1 cellular context compared by ENCODE assay signal in the genomic region with DNA sequence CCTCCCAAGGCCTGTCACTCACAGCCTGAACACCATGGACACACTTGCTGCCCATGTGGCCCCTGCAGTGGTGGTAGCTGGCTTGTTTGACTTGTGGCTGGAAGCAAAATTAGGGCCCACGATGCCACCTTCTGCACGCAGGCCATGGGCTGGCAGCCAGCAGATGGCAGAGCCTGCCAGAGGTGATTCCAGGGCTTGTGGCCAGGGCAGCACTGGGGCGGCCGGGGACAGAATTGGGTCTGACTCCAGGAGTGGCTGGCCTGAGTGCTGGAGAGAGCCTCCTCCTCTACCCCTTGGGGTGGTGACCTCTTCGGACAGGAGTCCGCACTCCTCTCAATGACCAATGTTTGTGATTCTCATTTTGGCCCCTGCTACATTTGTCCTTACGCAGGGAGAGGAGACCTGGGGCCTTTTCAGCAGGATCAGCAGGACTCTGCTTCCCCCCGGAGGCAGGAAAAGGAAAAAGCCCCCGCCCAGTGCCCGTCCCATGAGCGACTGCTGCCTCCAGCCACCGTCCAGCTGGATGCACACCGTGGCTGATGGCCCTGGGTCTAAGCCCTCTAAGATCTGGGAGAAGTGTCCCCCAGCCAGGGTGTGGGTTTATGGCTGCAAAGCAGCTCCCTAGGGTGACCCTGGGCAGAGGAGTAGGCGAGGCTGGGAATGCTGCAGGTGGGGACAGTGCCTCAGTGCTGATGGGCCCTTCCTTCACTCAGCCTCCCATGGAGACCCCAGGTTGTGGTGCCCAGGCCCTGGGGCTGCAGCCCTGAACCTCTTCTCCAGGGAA.
TF ChIP-seq lines count a peak whose summit lies in the region.

No MANE protein-coding gene starts in this region.

TF ChIP-seq in HepG2, 621 proteins besides CTCF, POLR2A, EP300 and RAD21 (continued from another document and continues in another):
- no peak for TF ChIP-seq DZIP1 (CRISPR knock-in tag; IDR thresholded peaks at IDR 0.05)
- TF ChIP-seq CBX1 (IDR thresholded peaks at IDR 0.05; ENCODE audit: low read depth): no peak
- no peak for TF ChIP-seq ZNF652 (CRISPR knock-in tag; IDR thresholded peaks at IDR 0.05; ENCODE audit: borderline replicate concordance, low read depth)
- TF ChIP-seq THAP9 (CRISPR knock-in tag; IDR thresholded peaks at IDR 0.05; ENCODE audit: borderline replicate concordance): peak; percentile 36; the same call in 1 of the 2 replicates
- no peak for TF ChIP-seq SMYD3 (CRISPR knock-in tag; IDR thresholded peaks at IDR 0.05)
- no peak for TF ChIP-seq ZNF256 (CRISPR knock-in tag; conservative IDR thresholded peaks at IDR 0.05)
- TF ChIP-seq ZNF431 (CRISPR knock-in tag; IDR thresholded peaks at IDR 0.05; ENCODE audit: borderline replicate concordance, low read depth): peak; percentile 43; the same call in 1 of the 2 replicates
- TF ChIP-seq ZNF510 (CRISPR knock-in tag; IDR thresholded peaks at IDR 0.05; ENCODE audit: low read depth): peak; percentile 24; the same call in 1 of the 2 replicates
- TF ChIP-seq ZNF572 (CRISPR knock-in tag; IDR thresholded peaks at IDR 0.05): peak; percentile 89; the same call in 1 of the 2 replicates
- no peak for TF ChIP-seq ZNF597 (CRISPR knock-in tag; IDR thresholded peaks at IDR 0.05)
- TF ChIP-seq MTERF4 (CRISPR knock-in tag; IDR thresholded peaks at IDR 0.05): no peak
- TF ChIP-seq MAZ (IDR thresholded peaks at IDR 0.05; ENCODE audit: borderline replicate concordance, low read depth, low read length): peak; percentile 76; the same call in 1 of the 2 replicates
- no peak for TF ChIP-seq MAZ (CRISPR knock-in tag; IDR thresholded peaks at IDR 0.05; ENCODE audit: low read depth)
- peak; percentile 33 for TF ChIP-seq PHF8 (CRISPR knock-in tag; IDR thresholded peaks at IDR 0.05)
- no peak for TF ChIP-seq ZNF724P (CRISPR knock-in tag; IDR thresholded peaks at IDR 0.05; ENCODE audit: borderline replicate concordance)
- TF ChIP-seq HDAC1 (CRISPR knock-in tag; IDR thresholded peaks at IDR 0.05): no peak
- no peak for TF ChIP-seq CHCHD3 (CRISPR knock-in tag; IDR thresholded peaks at IDR 0.05)
- TF ChIP-seq RELA (CRISPR knock-in tag; IDR thresholded peaks at IDR 0.05): no peak
- 0 out of 2 replicates have a peak, but pooled peaks have one; percentile 13 for TF ChIP-seq ZBTB38 (CRISPR knock-in tag; IDR thresholded peaks at IDR 0.05)
- TF ChIP-seq NRL (CRISPR knock-in tag; IDR thresholded peaks at IDR 0.05; ENCODE audit: borderline replicate concordance): peak; percentile 65; the same call in 1 of the 2 replicates
- TF ChIP-seq ZFP36 (IDR thresholded peaks at IDR 0.05; ENCODE audit: borderline replicate concordance, low read depth, low read length, partially characterized antibody): no peak
- no peak for TF ChIP-seq RORA (CRISPR knock-in tag; IDR thresholded peaks at IDR 0.05)
- peak; percentile 72 for TF ChIP-seq ZNF501 (CRISPR knock-in tag; IDR thresholded peaks at IDR 0.05)
- 0 out of 2 replicates have a peak, but pooled peaks have one; percentile 30 for TF ChIP-seq ZNF160 (CRISPR knock-in tag; IDR thresholded peaks at IDR 0.05)
- no peak for TF ChIP-seq ZNF335 (CRISPR knock-in tag; IDR thresholded peaks at IDR 0.05)
- TF ChIP-seq, protein P1, sequence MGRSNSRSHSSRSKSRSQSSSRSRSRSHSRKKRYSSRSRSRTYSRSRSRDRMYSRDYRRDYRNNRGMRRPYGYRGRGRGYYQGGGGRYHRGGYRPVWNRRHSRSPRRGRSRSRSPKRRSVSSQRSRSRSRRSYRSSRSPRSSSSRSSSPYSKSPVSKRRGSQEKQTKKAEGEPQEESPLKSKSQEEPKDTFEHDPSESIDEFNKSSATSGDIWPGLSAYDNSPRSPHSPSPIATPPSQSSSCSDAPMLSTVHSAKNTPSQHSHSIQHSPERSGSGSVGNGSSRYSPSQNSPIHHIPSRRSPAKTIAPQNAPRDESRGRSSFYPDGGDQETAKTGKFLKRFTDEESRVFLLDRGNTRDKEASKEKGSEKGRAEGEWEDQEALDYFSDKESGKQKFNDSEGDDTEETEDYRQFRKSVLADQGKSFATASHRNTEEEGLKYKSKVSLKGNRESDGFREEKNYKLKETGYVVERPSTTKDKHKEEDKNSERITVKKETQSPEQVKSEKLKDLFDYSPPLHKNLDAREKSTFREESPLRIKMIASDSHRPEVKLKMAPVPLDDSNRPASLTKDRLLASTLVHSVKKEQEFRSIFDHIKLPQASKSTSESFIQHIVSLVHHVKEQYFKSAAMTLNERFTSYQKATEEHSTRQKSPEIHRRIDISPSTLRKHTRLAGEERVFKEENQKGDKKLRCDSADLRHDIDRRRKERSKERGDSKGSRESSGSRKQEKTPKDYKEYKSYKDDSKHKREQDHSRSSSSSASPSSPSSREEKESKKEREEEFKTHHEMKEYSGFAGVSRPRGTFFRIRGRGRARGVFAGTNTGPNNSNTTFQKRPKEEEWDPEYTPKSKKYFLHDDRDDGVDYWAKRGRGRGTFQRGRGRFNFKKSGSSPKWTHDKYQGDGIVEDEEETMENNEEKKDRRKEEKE (IDR thresholded peaks at IDR 0.05): no peak
- no peak for TF ChIP-seq TMF1 (CRISPR knock-in tag; IDR thresholded peaks at IDR 0.05; ENCODE audit: low read depth)
- TF ChIP-seq YEATS4 (CRISPR knock-in tag; IDR thresholded peaks at IDR 0.05; ENCODE audit: borderline replicate concordance): 0 out of 2 replicates have a peak, but pooled peaks have one; percentile 29
- TF ChIP-seq ZSCAN25 (CRISPR knock-in tag; IDR thresholded peaks at IDR 0.05): 0 out of 2 replicates have a peak, but pooled peaks have one; percentile 47
- TF ChIP-seq, protein P2, sequence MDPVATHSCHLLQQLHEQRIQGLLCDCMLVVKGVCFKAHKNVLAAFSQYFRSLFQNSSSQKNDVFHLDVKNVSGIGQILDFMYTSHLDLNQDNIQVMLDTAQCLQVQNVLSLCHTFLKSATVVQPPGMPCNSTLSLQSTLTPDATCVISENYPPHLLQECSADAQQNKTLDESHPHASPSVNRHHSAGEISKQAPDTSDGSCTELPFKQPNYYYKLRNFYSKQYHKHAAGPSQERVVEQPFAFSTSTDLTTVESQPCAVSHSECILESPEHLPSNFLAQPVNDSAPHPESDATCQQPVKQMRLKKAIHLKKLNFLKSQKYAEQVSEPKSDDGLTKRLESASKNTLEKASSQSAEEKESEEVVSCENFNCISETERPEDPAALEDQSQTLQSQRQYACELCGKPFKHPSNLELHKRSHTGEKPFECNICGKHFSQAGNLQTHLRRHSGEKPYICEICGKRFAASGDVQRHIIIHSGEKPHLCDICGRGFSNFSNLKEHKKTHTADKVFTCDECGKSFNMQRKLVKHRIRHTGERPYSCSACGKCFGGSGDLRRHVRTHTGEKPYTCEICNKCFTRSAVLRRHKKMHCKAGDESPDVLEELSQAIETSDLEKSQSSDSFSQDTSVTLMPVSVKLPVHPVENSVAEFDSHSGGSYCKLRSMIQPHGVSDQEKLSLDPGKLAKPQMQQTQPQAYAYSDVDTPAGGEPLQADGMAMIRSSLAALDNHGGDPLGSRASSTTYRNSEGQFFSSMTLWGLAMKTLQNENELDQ (CRISPR knock-in tag; IDR thresholded peaks at IDR 0.05; ENCODE audit: borderline replicate concordance): no peak
- TF ChIP-seq, protein P3, sequence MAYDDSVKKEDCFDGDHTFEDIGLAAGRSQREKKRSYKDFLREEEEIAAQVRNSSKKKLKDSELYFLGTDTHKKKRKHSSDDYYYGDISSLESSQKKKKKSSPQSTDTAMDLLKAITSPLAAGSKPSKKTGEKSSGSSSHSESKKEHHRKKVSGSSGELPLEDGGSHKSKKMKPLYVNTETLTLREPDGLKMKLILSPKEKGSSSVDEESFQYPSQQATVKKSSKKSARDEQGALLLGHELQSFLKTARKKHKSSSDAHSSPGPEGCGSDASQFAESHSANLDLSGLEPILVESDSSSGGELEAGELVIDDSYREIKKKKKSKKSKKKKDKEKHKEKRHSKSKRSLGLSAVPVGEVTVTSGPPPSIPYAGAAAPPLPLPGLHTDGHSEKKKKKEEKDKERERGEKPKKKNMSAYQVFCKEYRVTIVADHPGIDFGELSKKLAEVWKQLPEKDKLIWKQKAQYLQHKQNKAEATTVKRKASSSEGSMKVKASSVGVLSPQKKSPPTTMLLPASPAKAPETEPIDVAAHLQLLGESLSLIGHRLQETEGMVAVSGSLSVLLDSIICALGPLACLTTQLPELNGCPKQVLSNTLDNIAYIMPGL (CRISPR knock-in tag; IDR thresholded peaks at IDR 0.05; ENCODE audit: borderline replicate concordance in 1 of 2, low read depth in 1 of 2): peak; percentile 79 to 85; a peak in 3 of 4 replicates
- TF ChIP-seq GATAD1 (CRISPR knock-in tag; IDR thresholded peaks at IDR 0.05): peak; percentile 0; the same call in 1 of the 2 replicates
- TF ChIP-seq, protein P4, sequence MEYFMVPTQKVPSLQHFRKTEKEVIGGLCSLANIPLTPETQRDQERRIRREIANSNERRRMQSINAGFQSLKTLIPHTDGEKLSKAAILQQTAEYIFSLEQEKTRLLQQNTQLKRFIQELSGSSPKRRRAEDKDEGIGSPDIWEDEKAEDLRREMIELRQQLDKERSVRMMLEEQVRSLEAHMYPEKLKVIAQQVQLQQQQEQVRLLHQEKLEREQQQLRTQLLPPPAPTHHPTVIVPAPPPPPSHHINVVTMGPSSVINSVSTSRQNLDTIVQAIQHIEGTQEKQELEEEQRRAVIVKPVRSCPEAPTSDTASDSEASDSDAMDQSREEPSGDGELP (IDR thresholded peaks at IDR 0.05; ENCODE audit: borderline replicate concordance, low read depth): peak; percentile 64; the same call in 1 of the 2 replicates
- peak; percentile 55; the same call in 1 of the 2 replicates for TF ChIP-seq TARDBP (CRISPR knock-in tag; IDR thresholded peaks at IDR 0.05)
- TF ChIP-seq TSC22D2 (CRISPR knock-in tag; IDR thresholded peaks at IDR 0.05; ENCODE audit: borderline replicate concordance): 0 out of 2 replicates have a peak, but pooled peaks have one; percentile 36
- 0 out of 2 replicates have a peak, but pooled peaks have one; percentile 13 for TF ChIP-seq ZBTB43 (CRISPR knock-in tag; conservative IDR thresholded peaks at IDR 0.05)
- no peak for TF ChIP-seq MTA1 (CRISPR knock-in tag; IDR thresholded peaks at IDR 0.05; ENCODE audit: borderline replicate concordance)
- TF ChIP-seq ZNF224 (CRISPR knock-in tag; IDR thresholded peaks at IDR 0.05): no peak
- no peak for TF ChIP-seq KAT2B (IDR thresholded peaks at IDR 0.05; ENCODE audit: borderline replicate concordance, low read depth, low read length)
